In the genomic region with DNA sequence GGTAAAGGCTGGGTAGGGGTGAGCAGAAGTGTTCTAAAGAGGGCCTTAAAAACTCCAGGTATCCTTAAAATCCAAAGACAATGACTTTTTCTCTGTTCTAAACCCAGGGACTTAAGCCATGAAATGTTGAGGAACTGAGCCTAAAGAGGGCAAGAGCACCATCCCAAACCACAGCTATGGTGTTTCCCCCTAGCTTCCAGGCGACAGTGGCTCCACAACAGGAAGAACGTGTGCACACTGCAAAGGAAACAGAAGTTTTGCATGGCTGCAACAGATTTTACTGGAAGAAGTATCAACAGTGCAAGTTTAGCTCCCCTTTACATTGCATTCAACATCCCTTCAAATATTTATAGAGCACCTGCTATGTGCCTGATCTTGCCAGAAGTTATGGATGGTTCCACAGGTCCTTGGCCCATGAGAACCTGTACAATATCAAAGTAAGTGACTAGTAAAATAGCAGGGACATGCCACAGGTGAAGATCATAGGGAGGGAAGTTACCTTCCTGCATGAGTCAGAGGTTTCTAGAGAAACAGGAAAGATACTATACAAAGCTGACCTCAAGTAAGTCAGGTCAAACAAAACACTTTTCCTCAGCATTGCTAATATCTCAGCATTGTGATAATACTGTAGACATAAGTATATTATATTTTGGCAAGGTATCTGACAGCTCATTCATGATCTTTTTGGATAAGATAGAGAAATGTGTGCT, we compare ENCODE assay signal across 15 cellular contexts. TPM values are rescaled to one million over a fixed set of nuclear protein-coding genes. Genes with fewer than 3 reads are reported as not detected.
A peak's percentile ranks its signal among the peaks of the same experiment; 100 is the strongest.
DNase-seq lines count a peak whose midpoint lies in the region; ATAC-seq and TF ChIP-seq lines count a peak whose summit lies in the region.
"Had no signal": no experiment of that assay in that cellular context is flagged by ENCODE, and none has a peak within 500 bp of the region (broad histone marks: within the 10 kb centered on the region; RNA-seq: fewer than 3 reads in every experiment).

No MANE protein-coding gene starts in this region.

- H3K4me3 ChIP-seq in CD4-positive, CD25-positive, alpha-beta regulatory T cell (ENCODE audit: low read depth, low read length), result no peak overlapping the region
- H3K4me3 ChIP-seq in neural progenitor cell, result no peak overlapping the region
- H3K4me3 ChIP-seq: gastroesophageal sphincter had no signal

- H3K9me3 Mint-ChIP-seq in CD4-positive, CD25-positive, alpha-beta regulatory T cell, result peaks cover 0 to 9% (median 3%) of the 10 kb centered on the region in 7 donors
- H3K9me3 Mint-ChIP-seq in neural progenitor cell, result peaks cover 11% of the 10 kb centered on the region

- H3K4me1 Mint-ChIP-seq in CD4-positive, CD25-positive, alpha-beta regulatory T cell, result peaks cover 0 to 8% (median 4%) of the 10 kb centered on the region in 4 donors
- H3K4me1 Mint-ChIP-seq in T-helper 17 cell (peaks cover 12% of the 10 kb centered on the region), neural progenitor cell (no peaks in the 10 kb centered on the region)

- H3K27me3 ChIP-seq in CD4-positive, CD25-positive, alpha-beta regulatory T cell (ENCODE audit: control insufficient read depth, insufficient read depth, low read length), result peaks cover 9% of the 10 kb centered on the region
- peaks cover 55% of the 10 kb centered on the region for H3K27me3 ChIP-seq in neural progenitor cell
- H3K27me3 ChIP-seq: gastroesophageal sphincter had no signal

- in situ Hi-C loops in G401 (cut with HindIII; ENCODE audit: low sequenced_read_pairs) (no loop called here), KBM-7 (cut with MboI; ENCODE audit: low pct_unique_long_range_greater_than_20kb, low sequenced_read_pairs) (no loop called here)

- no peak overlapping the region for H3K4me2 ChIP-seq in neural progenitor cell

- no peaks in the 10 kb centered on the region for H3K79me2 ChIP-seq in neural progenitor cell (ENCODE audit: low read depth)

- H3K27me3 Mint-ChIP-seq in CD4-positive, CD25-positive, alpha-beta regulatory T cell, result peaks cover 42% of the 10 kb centered on the region
- peaks cover 16% of the 10 kb centered on the region for H3K27me3 Mint-ChIP-seq in T-helper 17 cell
- H3K27me3 Mint-ChIP-seq in neural progenitor cell (ENCODE audit: insufficient read depth, low read depth), result peaks cover 2% of the 10 kb centered on the region

- peaks cover 2 to 9% of the 10 kb centered on the region in 2 experiments for H3K9me3 ChIP-seq in CD4-positive, CD25-positive, alpha-beta regulatory T cell (ENCODE audit: control insufficient read depth in 2 of 2, low read length in 2 of 2)
- no peaks in the 10 kb centered on the region for H3K9me3 ChIP-seq in T-helper 17 cell (ENCODE audit: control insufficient read depth, low read length, poor library complexity, severe bottlenecking)
- no peaks in the 10 kb centered on the region for H3K9me3 ChIP-seq in neural progenitor cell (ENCODE audit: low read depth)

- H3K4me3 Mint-ChIP-seq in CD4-positive, CD25-positive, alpha-beta regulatory T cell, result no peak overlapping the region
- no peak overlapping the region for H3K4me3 Mint-ChIP-seq in T-helper 17 cell
- H3K4me3 Mint-ChIP-seq in neural progenitor cell, result no peak overlapping the region
- H3K4me3 Mint-ChIP-seq: activated naive CD4-positive, alpha-beta T cell treated with anti-CD3 and anti-CD28 coated beads, Interleukin-2, amount 50 U/mL, for 24 hours had no signal

- H3F3A ChIP-seq in neural progenitor cell (ENCODE audit: low read depth), result no peaks in the 10 kb centered on the region

- no peak overlapping the region for H3K9ac ChIP-seq in neural progenitor cell

- peaks cover 3% of the 10 kb centered on the region for H3K36me3 Mint-ChIP-seq in CD4-positive, CD25-positive, alpha-beta regulatory T cell
- H3K36me3 Mint-ChIP-seq in T-helper 17 cell (ENCODE audit: low read depth), result no peaks in the 10 kb centered on the region
- peaks cover 2% of the 10 kb centered on the region for H3K36me3 Mint-ChIP-seq in neural progenitor cell

- DNase-seq in CD4-positive, CD25-positive, alpha-beta regulatory T cell, result peak in 1 of 3 donors; percentile 25
- DNase-seq in T-helper 17 cell (no peak), 8988T (no peak), G401 (ENCODE audit: low spot score) (no peak), KBM-7 (no peak), neural progenitor cell (ENCODE audit: low spot score) (no peak)
- DNase-seq: cortex of kidney; occipital lobe; SHP77; stimulated activated CD4-positive, alpha-beta T cell treated with anti-CD3 and anti-CD28 coated beads, Interleukin-2, amount 100 ng/mL, for 24 hours had no signal

- H3K27ac ChIP-seq in CD4-positive, CD25-positive, alpha-beta regulatory T cell (ENCODE audit: insufficient read depth, low read length, poor library complexity, severe bottlenecking), result no peak overlapping the region
- H3K27ac ChIP-seq in neural progenitor cell, result no peak overlapping the region
- H3K27ac ChIP-seq: gastroesophageal sphincter had no signal

- no peak for TF ChIP-seq CTCF in neural progenitor cell (IDR thresholded peaks at IDR 0.05)

- H4K20me1 ChIP-seq in neural progenitor cell (ENCODE audit: low read depth), result no peaks in the 10 kb centered on the region

- no peaks in the 10 kb centered on the region for H3K36me3 ChIP-seq in CD4-positive, CD25-positive, alpha-beta regulatory T cell (ENCODE audit: control insufficient read depth, insufficient read depth, low read length)
- H3K36me3 ChIP-seq in neural progenitor cell, result no peaks in the 10 kb centered on the region
- H3K36me3 ChIP-seq: gastroesophageal sphincter had no signal

- ATAC-seq in CD4-positive, CD25-positive, alpha-beta regulatory T cell (ENCODE audit: low read depth in 2 of 2), result peak; percentile 64 to 66
- ATAC-seq in GM18873 (IDR thresholded peaks at IDR 0.05; ENCODE audit: low FRiP score, unreplicated experiment) (peak; percentile 73), HG02885 (IDR thresholded peaks at IDR 0.05; ENCODE audit: poor library complexity, unreplicated experiment) (peak; percentile 75), T-helper 17 cell (peak; percentile 63)
- ATAC-seq: gastroesophageal sphincter, HCT116 had no signal

- H3K4me1 ChIP-seq in CD4-positive, CD25-positive, alpha-beta regulatory T cell (ENCODE audit: control insufficient read depth, insufficient read depth, low read length, poor library complexity, severe bottlenecking), result peaks cover 4% of the 10 kb centered on the region
- H3K4me1 ChIP-seq in neural progenitor cell, result peaks cover 4% of the 10 kb centered on the region
- H3K4me1 ChIP-seq: gastroesophageal sphincter had no signal

- peak overlapping the region in 1 of 3 donors; percentile 74 for H3K27ac Mint-ChIP-seq in CD4-positive, CD25-positive, alpha-beta regulatory T cell
- peak overlapping the region; percentile 8 for H3K27ac Mint-ChIP-seq in T-helper 17 cell
- no peak overlapping the region for H3K27ac Mint-ChIP-seq in neural progenitor cell
- H3K27ac Mint-ChIP-seq: activated naive CD4-positive, alpha-beta T cell treated with anti-CD3 and anti-CD28 coated beads, Interleukin-2, amount 50 U/mL, for 24 hours had no signal

- no peak overlapping the region for H2AFZ ChIP-seq in neural progenitor cell (replicated peaks)

RNA-seq across cellular contexts. Expression of a gene that starts 8.4 kb away (rescaled TPM):
- 2.8 TPM for total RNA-seq in CD4-positive, CD25-positive, alpha-beta regulatory T cell
- polyA plus RNA-seq in CD4-positive, CD25-positive, alpha-beta regulatory T cell, result under 1 TPM; 0.19 to 0.33 (median 0.24) TPM
- total RNA-seq in T-helper 17 cell (1 to 10 TPM; 3.8 to 4.6 TPM), neural progenitor cell (ENCODE audit: low replicate concordance) (1.9 TPM in 2 replicates)
- total RNA-seq in G401 (2014; rRNA removed; shearing (Covaris generic)), result 0.07 TPM in 1 of 2 replicates, not detected in the other

RNA-seq across cellular contexts. Expression of a gene that starts 53.8 kb away (rescaled TPM):
- not detected for total RNA-seq in CD4-positive, CD25-positive, alpha-beta regulatory T cell
- polyA plus RNA-seq in CD4-positive, CD25-positive, alpha-beta regulatory T cell, result not detected
- total RNA-seq in T-helper 17 cell (not detected), neural progenitor cell (ENCODE audit: low replicate concordance) (not detected in 2 replicates)
- not detected in 2 replicates for total RNA-seq in G401 (2014; rRNA removed; shearing (Covaris generic))
- total RNA-seq: gastroesophageal sphincter, occipital lobe had no signal
